In the genomic region with DNA sequence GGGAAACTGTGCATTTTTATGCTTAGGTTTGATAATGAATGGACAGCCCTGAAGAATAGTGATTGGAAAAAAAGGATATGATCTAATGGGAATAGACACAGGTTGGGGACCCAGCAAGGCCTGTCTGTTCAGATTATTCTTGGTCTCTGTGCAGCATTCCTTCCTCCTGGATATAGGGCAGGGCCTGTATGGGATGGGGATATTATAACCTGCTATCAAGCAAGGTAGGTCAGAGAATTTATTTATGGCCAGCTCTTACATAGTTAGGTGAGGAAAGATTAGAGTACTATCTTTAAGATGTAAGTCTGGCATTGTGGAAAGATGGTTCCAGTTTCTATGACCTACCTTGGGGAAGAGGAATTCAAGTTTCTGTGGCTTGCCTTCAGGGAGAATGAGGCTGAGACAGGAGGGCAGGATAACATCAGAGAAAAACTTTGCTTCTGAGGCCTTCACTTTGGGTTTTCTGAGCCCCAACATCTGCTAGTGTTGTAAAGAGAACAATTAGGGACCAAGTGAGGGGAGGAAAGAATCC, we compare ENCODE assay signal across 2 cellular contexts.
TF ChIP-seq lines count a peak whose summit lies in the region.

No MANE protein-coding gene starts in this region.

TF ChIP-seq in IMR-90, 13 proteins besides CTCF, POLR2A, EP300 and RAD21:
- no peak for TF ChIP-seq NFE2L2 (IDR thresholded peaks at IDR 0.05; ENCODE audit: low read depth, low read length)
- TF ChIP-seq MXI1 (IDR thresholded peaks at IDR 0.05; ENCODE audit: borderline replicate concordance, low read depth, low read length), result no peak

TF ChIP-seq in GM12878, 131 proteins besides CTCF, POLR2A, EP300 and RAD21:
- TF ChIP-seq RUNX3 (IDR thresholded peaks at IDR 0.05; ENCODE audit: low read length), result 0 out of 2 replicates have a peak, but pooled peaks have one; percentile 9
- 0 out of 2 replicates have a peak, but pooled peaks have one; percentile 55 for TF ChIP-seq POLR2AphosphoS2 (IDR thresholded peaks at IDR 0.05; ENCODE audit: low read depth, low read length)
- TF ChIP-seq RELA (IDR thresholded peaks at IDR 0.05; ENCODE audit: borderline replicate concordance, partially characterized antibody), result no peak
- TF ChIP-seq PML (IDR thresholded peaks at IDR 0.05; ENCODE audit: low read length), result peak; percentile 51; the same call in 1 of the 2 replicates
- TF ChIP-seq SMAD5 (IDR thresholded peaks at IDR 0.05; ENCODE audit: low read depth), result 0 out of 2 replicates have a peak, but pooled peaks have one; percentile 6
- peak; percentile 33; the same call in 1 of the 2 replicates for TF ChIP-seq FOXM1 (IDR thresholded peaks at IDR 0.05; ENCODE audit: low read depth, low read length)
